Comparison of ENCODE assay signal across 15 cellular contexts in genomic region chr3:189718215-189718614, GRCh38.
"Had no signal": no experiment of that assay in that cellular context is flagged by ENCODE, and none has a peak within 500 bp of the region (broad histone marks: within the 10 kb centered on the region; RNA-seq: fewer than 3 reads in every experiment).

No MANE protein-coding gene starts in this region.

- H3K36me3 ChIP-seq: gastrocnemius medialis, heart left ventricle, transverse colon had no signal

- H3K4me1 ChIP-seq: transverse colon had no signal

- H3K9me3 ChIP-seq: gastrocnemius medialis, heart left ventricle, transverse colon had no signal

- H3K27me3 ChIP-seq: gastrocnemius medialis, heart left ventricle, transverse colon had no signal

- ATAC-seq: activated naive CD8-positive, alpha-beta T cell treated with anti-CD3 and anti-CD28 coated beads, Interleukin-2, amount 50 U/mL, for 24 hours; activated T-helper 17 cell treated with anti-CD3 and anti-CD28 coated beads, Interleukin-2, amount 50 U/mL, for 72 hours; gastrocnemius medialis; heart left ventricle; right cardiac atrium; stimulated activated naive CD8-positive, alpha-beta T cell treated with anti-CD3 and anti-CD28 coated beads, Interleukin-15, Interleukin-2, amounts not matched to agents 100 U/mL and 50 U/mL, for 24 hours had no signal

- DNase-seq: activated naive CD4-positive, alpha-beta T cell treated with anti-CD3 and anti-CD28 coated beads for 36 hours; activated naive CD8-positive, alpha-beta T cell treated with anti-CD3 and anti-CD28 coated beads, Interleukin-2, amount 50 U/mL, for 24 hours; aorta; effector memory CD4-positive, alpha-beta T cell; gastrocnemius medialis; heart left ventricle; immature natural killer cell; nephron progenitor cell; right cardiac atrium; stimulated activated CD4-positive, alpha-beta T cell treated with anti-CD3 and anti-CD28 coated beads, Interleukin-4, amount 100 ng/mL, for 4 hours; stimulated activated CD8-positive, alpha-beta memory T cell treated with anti-CD3 and anti-CD28 coated beads, Interleukin-4, amount 100 ng/mL, for 48 hours; stimulated activated naive CD8-positive, alpha-beta T cell treated with anti-CD3 and anti-CD28 coated beads, Interleukin-15, Interleukin-2, amounts not matched to agents 100 U/mL and 50 U/mL, for 24 hours; transverse colon had no signal

- H3K27ac ChIP-seq: gastrocnemius medialis, heart left ventricle, transverse colon had no signal

- H3K4me2 ChIP-seq: smooth muscle cell had no signal

- H3K4me3 ChIP-seq: gastrocnemius medialis, heart left ventricle, smooth muscle cell, transverse colon had no signal
